Comparison of ENCODE assay signal across 8 cellular contexts in genomic region chr22:41589601-41590365, GRCh38. TPM values are rescaled to one million over a fixed set of nuclear protein-coding genes. Genes with fewer than 3 reads are reported as not detected.
DNase-seq lines count a peak whose midpoint lies in the region; ATAC-seq and TF ChIP-seq lines count a peak whose summit lies in the region.

PMM1 (minus strand) TSS chr22:41589840; CDS start chr22:41589805, 35 bp downstream.

- H3K9ac ChIP-seq in KMS-11 = peak within 1 kb of the TSS; percentile 57; the same call in 1 of the 2 replicates

- no peaks in the 10 kb centered on the region for H3K27me3 ChIP-seq in KMS-11 (ENCODE audit: insufficient read depth, low read depth)
- no peaks in the 10 kb centered on the region for H3K27me3 ChIP-seq in Peyer's patch
- H3K27me3 ChIP-seq in esophagus muscularis mucosa = no peaks in the 10 kb centered on the region
- no peaks in the 10 kb centered on the region for H3K27me3 ChIP-seq in muscle layer of duodenum (ENCODE audit: low read depth, low read length)

- peak within 1 kb of the TSS; percentile 85 for H3K4me2 ChIP-seq in KMS-11

- peaks cover 8% of the 10 kb centered on the region for H3K4me1 ChIP-seq in KMS-11 (ENCODE audit: low read depth, poor library complexity, severe bottlenecking)
- H3K4me1 ChIP-seq in Peyer's patch = peaks cover 0 to 11% (median 6%) of the 10 kb centered on the region in 4 donors
- peaks cover 14 to 28% (median 25%) of the 10 kb centered on the region in 4 donors for H3K4me1 ChIP-seq in esophagus muscularis mucosa
- peaks cover 0 to 14% of the 10 kb centered on the region in 2 donors for H3K4me1 ChIP-seq in muscle layer of duodenum (ENCODE audit: control insufficient read depth in 1 of 2, insufficient read depth in 2 of 2, low read length in 2 of 2)

- no peaks in the 10 kb centered on the region for H4K20me1 ChIP-seq in KMS-11 (ENCODE audit: insufficient read depth)

- no peaks in the 10 kb centered on the region for H3K9me3 ChIP-seq in Peyer's patch
- H3K9me3 ChIP-seq in esophagus muscularis mucosa = no peaks in the 10 kb centered on the region
- no peaks in the 10 kb centered on the region for H3K9me3 ChIP-seq in muscle layer of duodenum (ENCODE audit: control insufficient read depth in 1 of 2, low read length in 2 of 2)

- no peak for TF ChIP-seq CTCF in KMS-11 (conservative IDR thresholded peaks at IDR 0.05; ENCODE audit: low read depth, low read length)
- TF ChIP-seq CTCF in Peyer's patch (IDR thresholded peaks at IDR 0.05) = no peak
- peak in 1 of 3 experiments; percentile 4 for TF ChIP-seq CTCF in esophagus muscularis mucosa (IDR thresholded peaks at IDR 0.05)

- TF ChIP-seq POLR2A in Peyer's patch (IDR thresholded peaks at IDR 0.05) (peak; percentile 97 to 98), esophagus muscularis mucosa (IDR thresholded peaks at IDR 0.05; ENCODE audit: low read depth) (peak; percentile 83)

- no peaks in the 10 kb centered on the region for H3K79me2 ChIP-seq in KMS-11 (ENCODE audit: insufficient read depth, low read depth)

- H3K27ac ChIP-seq in KMS-11 = no peak within 1 kb of the TSS
- peak within 1 kb of the TSS; percentile 75 to 92 (median 84) for H3K27ac ChIP-seq in Peyer's patch
- peak within 1 kb of the TSS; percentile 83 to 87 (median 86) for H3K27ac ChIP-seq in esophagus muscularis mucosa (replicated peaks in 1 of 4)
- H3K27ac ChIP-seq in muscle layer of duodenum (ENCODE audit: low read length) = peak within 1 kb of the TSS; percentile 90

- intact Hi-C loops in esophagus muscularis mucosa (cut with DNase I) = loop anchor here (5.0 kb wide), 1 partner anchor 42 kb away; no protein-coding TSS in a partner anchor

- no peaks in the 10 kb centered on the region for H3K36me3 ChIP-seq in KMS-11 (ENCODE audit: insufficient read depth)
- H3K36me3 ChIP-seq in Peyer's patch = peaks cover 0 to 16% (median 0%) of the 10 kb centered on the region in 3 donors
- peaks cover 0 to 10% (median 3%) of the 10 kb centered on the region in 4 donors for H3K36me3 ChIP-seq in esophagus muscularis mucosa
- peaks cover 2 to 3% of the 10 kb centered on the region in 2 donors for H3K36me3 ChIP-seq in muscle layer of duodenum (ENCODE audit: control insufficient read depth in 1 of 2, insufficient read depth in 2 of 2, low read length in 2 of 2)

- no peak for TF ChIP-seq EP300 in esophagus muscularis mucosa (IDR thresholded peaks at IDR 0.05)

- peak; percentile 92 for ATAC-seq in GM21737 (IDR thresholded peaks at IDR 0.05; ENCODE audit: unreplicated experiment)

- peak within 1 kb of the TSS; percentile 81 for H2AFZ ChIP-seq in KMS-11 (ENCODE audit: low read depth)

- DNase-seq in DMS53 treated with DMSO at 0.1 percent for 48 hours (lab: John Stamatoyannopoulos, UW; ENCODE audit: unreplicated experiment) (peak; percentile 94), Peyer's patch (peak; percentile 100), esophagus muscularis mucosa (ENCODE audit: extremely low spot score) (peak; percentile 100)
- peak; percentile 100 for DNase-seq in activated T-cell treated with anti-CD3 and anti-CD28 coated beads, Interleukin-2, amount 50 U/mL, for 48 hours
- peak; percentile 100 for DNase-seq in stimulated activated CD8-positive, alpha-beta memory T cell treated with anti-CD3 and anti-CD28 coated beads, Interleukin-7, amount 100 ng/mL, for 4 hours (ENCODE audit: low read depth in 2 of 2)

- H3K4me3 ChIP-seq in KMS-11 (IDR thresholded peaks at IDR 0.05; ENCODE audit: insufficient read depth, low read depth, low read length) (no peak within 1 kb of the TSS), Peyer's patch (peak within 1 kb of the TSS; percentile 76 to 93 (median 84)), esophagus muscularis mucosa (peak within 1 kb of the TSS; percentile 87 to 97 (median 90)), muscle layer of duodenum (ENCODE audit: low read depth in 1 of 2, low read length in 2 of 2) (peak within 1 kb of the TSS; percentile 80 to 99)

- WGBS in esophagus muscularis mucosa = 0% methylated on average over 39 of the region's 54 CpGs

RNA-seq across cellular contexts. Expression of gene PMM1, which starts in this region (rescaled TPM):
- 100 to 1,000 TPM in 3 of 4 donors, 10 to 100 TPM in 1; 63.5 to 139 (median 101) TPM for total RNA-seq in Peyer's patch
- total RNA-seq in esophagus muscularis mucosa = 10 to 100 TPM; 37.4 to 54.2 (median 39.3) TPM
